In the genomic region with DNA sequence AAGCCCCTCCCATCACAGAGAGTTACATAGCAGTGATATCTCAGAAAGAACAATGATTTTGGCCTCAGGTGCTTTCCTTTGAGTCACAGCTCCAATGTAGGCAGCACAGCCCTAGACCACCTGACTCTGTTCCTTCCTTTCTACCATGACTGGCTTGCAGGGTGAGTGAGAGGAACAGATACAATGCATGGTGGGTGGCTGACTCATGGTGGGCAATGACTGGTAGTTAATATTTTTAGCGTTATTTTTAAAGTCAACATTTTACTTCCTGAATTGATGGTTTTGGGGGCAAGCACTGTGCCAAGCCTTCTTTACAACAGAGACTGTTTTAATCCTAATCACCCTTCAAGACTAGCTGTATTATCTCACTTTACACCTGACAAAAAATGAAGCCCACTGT, we compare ENCODE assay signal across 1 cellular context.
TF ChIP-seq lines count a peak whose summit lies in the region.

No MANE protein-coding gene starts in this region.

TF ChIP-seq in GM12878, 131 proteins besides CTCF, POLR2A, EP300 and RAD21 (continued from another document):
- TF ChIP-seq, protein P1, sequence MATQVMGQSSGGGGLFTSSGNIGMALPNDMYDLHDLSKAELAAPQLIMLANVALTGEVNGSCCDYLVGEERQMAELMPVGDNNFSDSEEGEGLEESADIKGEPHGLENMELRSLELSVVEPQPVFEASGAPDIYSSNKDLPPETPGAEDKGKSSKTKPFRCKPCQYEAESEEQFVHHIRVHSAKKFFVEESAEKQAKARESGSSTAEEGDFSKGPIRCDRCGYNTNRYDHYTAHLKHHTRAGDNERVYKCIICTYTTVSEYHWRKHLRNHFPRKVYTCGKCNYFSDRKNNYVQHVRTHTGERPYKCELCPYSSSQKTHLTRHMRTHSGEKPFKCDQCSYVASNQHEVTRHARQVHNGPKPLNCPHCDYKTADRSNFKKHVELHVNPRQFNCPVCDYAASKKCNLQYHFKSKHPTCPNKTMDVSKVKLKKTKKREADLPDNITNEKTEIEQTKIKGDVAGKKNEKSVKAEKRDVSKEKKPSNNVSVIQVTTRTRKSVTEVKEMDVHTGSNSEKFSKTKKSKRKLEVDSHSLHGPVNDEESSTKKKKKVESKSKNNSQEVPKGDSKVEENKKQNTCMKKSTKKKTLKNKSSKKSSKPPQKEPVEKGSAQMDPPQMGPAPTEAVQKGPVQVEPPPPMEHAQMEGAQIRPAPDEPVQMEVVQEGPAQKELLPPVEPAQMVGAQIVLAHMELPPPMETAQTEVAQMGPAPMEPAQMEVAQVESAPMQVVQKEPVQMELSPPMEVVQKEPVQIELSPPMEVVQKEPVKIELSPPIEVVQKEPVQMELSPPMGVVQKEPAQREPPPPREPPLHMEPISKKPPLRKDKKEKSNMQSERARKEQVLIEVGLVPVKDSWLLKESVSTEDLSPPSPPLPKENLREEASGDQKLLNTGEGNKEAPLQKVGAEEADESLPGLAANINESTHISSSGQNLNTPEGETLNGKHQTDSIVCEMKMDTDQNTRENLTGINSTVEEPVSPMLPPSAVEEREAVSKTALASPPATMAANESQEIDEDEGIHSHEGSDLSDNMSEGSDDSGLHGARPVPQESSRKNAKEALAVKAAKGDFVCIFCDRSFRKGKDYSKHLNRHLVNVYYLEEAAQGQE (IDR thresholded peaks at IDR 0.05; ENCODE audit: low read depth, low read length): no peak
- no peak for TF ChIP-seq SIX5 (IDR thresholded peaks at IDR 0.05; ENCODE audit: low read depth, low read length, severe bottlenecking)
- no peak; the same call in 1 of the 2 replicates for TF ChIP-seq YY1 (IDR thresholded peaks at IDR 0.05; ENCODE audit: low read depth, low read length)
- TF ChIP-seq, protein P2, sequence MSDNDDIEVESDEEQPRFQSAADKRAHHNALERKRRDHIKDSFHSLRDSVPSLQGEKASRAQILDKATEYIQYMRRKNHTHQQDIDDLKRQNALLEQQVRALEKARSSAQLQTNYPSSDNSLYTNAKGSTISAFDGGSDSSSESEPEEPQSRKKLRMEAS (IDR thresholded peaks at IDR 0.05; ENCODE audit: low read depth, low read length): no peak
- TF ChIP-seq, protein P3, sequence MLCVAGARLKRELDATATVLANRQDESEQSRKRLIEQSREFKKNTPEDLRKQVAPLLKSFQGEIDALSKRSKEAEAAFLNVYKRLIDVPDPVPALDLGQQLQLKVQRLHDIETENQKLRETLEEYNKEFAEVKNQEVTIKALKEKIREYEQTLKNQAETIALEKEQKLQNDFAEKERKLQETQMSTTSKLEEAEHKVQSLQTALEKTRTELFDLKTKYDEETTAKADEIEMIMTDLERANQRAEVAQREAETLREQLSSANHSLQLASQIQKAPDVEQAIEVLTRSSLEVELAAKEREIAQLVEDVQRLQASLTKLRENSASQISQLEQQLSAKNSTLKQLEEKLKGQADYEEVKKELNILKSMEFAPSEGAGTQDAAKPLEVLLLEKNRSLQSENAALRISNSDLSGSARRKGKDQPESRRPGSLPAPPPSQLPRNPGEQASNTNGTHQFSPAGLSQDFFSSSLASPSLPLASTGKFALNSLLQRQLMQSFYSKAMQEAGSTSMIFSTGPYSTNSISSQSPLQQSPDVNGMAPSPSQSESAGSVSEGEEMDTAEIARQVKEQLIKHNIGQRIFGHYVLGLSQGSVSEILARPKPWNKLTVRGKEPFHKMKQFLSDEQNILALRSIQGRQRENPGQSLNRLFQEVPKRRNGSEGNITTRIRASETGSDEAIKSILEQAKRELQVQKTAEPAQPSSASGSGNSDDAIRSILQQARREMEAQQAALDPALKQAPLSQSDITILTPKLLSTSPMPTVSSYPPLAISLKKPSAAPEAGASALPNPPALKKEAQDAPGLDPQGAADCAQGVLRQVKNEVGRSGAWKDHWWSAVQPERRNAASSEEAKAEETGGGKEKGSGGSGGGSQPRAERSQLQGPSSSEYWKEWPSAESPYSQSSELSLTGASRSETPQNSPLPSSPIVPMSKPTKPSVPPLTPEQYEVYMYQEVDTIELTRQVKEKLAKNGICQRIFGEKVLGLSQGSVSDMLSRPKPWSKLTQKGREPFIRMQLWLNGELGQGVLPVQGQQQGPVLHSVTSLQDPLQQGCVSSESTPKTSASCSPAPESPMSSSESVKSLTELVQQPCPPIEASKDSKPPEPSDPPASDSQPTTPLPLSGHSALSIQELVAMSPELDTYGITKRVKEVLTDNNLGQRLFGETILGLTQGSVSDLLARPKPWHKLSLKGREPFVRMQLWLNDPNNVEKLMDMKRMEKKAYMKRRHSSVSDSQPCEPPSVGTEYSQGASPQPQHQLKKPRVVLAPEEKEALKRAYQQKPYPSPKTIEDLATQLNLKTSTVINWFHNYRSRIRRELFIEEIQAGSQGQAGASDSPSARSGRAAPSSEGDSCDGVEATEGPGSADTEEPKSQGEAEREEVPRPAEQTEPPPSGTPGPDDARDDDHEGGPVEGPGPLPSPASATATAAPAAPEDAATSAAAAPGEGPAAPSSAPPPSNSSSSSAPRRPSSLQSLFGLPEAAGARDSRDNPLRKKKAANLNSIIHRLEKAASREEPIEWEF (IDR thresholded peaks at IDR 0.05; ENCODE audit: insufficient replicate concordance, low read depth, low read length): no peak
- peak; percentile 38; the same call in 1 of the 2 replicates for TF ChIP-seq NBN (IDR thresholded peaks at IDR 0.05)
- TF ChIP-seq, protein P4, sequence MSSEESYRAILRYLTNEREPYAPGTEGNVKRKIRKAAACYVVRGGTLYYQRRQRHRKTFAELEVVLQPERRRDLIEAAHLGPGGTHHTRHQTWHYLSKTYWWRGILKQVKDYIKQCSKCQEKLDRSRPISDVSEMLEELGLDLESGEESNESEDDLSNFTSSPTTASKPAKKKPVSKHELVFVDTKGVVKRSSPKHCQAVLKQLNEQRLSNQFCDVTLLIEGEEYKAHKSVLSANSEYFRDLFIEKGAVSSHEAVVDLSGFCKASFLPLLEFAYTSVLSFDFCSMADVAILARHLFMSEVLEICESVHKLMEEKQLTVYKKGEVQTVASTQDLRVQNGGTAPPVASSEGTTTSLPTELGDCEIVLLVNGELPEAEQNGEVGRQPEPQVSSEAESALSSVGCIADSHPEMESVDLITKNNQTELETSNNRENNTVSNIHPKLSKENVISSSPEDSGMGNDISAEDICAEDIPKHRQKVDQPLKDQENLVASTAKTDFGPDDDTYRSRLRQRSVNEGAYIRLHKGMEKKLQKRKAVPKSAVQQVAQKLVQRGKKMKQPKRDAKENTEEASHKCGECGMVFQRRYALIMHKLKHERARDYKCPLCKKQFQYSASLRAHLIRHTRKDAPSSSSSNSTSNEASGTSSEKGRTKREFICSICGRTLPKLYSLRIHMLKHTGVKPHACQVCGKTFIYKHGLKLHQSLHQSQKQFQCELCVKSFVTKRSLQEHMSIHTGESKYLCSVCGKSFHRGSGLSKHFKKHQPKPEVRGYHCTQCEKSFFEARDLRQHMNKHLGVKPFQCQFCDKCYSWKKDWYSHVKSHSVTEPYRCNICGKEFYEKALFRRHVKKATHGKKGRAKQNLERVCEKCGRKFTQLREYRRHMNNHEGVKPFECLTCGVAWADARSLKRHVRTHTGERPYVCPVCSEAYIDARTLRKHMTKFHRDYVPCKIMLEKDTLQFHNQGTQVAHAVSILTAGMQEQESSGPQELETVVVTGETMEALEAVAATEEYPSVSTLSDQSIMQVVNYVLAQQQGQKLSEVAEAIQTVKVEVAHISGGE (CRISPR knock-in tag; IDR thresholded peaks at IDR 0.05): no peak
- TF ChIP-seq FOXK2 (IDR thresholded peaks at IDR 0.05): no peak
- TF ChIP-seq, protein P5, sequence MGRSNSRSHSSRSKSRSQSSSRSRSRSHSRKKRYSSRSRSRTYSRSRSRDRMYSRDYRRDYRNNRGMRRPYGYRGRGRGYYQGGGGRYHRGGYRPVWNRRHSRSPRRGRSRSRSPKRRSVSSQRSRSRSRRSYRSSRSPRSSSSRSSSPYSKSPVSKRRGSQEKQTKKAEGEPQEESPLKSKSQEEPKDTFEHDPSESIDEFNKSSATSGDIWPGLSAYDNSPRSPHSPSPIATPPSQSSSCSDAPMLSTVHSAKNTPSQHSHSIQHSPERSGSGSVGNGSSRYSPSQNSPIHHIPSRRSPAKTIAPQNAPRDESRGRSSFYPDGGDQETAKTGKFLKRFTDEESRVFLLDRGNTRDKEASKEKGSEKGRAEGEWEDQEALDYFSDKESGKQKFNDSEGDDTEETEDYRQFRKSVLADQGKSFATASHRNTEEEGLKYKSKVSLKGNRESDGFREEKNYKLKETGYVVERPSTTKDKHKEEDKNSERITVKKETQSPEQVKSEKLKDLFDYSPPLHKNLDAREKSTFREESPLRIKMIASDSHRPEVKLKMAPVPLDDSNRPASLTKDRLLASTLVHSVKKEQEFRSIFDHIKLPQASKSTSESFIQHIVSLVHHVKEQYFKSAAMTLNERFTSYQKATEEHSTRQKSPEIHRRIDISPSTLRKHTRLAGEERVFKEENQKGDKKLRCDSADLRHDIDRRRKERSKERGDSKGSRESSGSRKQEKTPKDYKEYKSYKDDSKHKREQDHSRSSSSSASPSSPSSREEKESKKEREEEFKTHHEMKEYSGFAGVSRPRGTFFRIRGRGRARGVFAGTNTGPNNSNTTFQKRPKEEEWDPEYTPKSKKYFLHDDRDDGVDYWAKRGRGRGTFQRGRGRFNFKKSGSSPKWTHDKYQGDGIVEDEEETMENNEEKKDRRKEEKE (IDR thresholded peaks at IDR 0.05): no peak
- no peak for TF ChIP-seq SUZ12 (IDR thresholded peaks at IDR 0.05; ENCODE audit: unreplicated experiment)
- no peak for TF ChIP-seq KDM1A (IDR thresholded peaks at IDR 0.05; ENCODE audit: borderline replicate concordance)
- TF ChIP-seq ZNF24 (IDR thresholded peaks at IDR 0.05): no peak
- no peak for TF ChIP-seq TARDBP (IDR thresholded peaks at IDR 0.05; ENCODE audit: borderline replicate concordance)
- peak; percentile 44; the same call in 1 of the 2 replicates for TF ChIP-seq BCL11A (IDR thresholded peaks at IDR 0.05; ENCODE audit: low read depth, low read length)
- peak; percentile 46 for TF ChIP-seq MEF2B (IDR thresholded peaks at IDR 0.05; ENCODE audit: partially characterized antibody, poor library complexity, severe bottlenecking)
- no peak for TF ChIP-seq SP1 (IDR thresholded peaks at IDR 0.05; ENCODE audit: low read depth, low read length)
- TF ChIP-seq, protein P6, sequence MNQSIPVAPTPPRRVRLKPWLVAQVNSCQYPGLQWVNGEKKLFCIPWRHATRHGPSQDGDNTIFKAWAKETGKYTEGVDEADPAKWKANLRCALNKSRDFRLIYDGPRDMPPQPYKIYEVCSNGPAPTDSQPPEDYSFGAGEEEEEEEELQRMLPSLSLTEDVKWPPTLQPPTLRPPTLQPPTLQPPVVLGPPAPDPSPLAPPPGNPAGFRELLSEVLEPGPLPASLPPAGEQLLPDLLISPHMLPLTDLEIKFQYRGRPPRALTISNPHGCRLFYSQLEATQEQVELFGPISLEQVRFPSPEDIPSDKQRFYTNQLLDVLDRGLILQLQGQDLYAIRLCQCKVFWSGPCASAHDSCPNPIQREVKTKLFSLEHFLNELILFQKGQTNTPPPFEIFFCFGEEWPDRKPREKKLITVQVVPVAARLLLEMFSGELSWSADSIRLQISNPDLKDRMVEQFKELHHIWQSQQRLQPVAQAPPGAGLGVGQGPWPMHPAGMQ (IDR thresholded peaks at IDR 0.05; ENCODE audit: borderline replicate concordance): no peak
- no peak for TF ChIP-seq ZNF384 (IDR thresholded peaks at IDR 0.05; ENCODE audit: borderline replicate concordance, low read depth, low read length)
- TF ChIP-seq, protein P7, sequence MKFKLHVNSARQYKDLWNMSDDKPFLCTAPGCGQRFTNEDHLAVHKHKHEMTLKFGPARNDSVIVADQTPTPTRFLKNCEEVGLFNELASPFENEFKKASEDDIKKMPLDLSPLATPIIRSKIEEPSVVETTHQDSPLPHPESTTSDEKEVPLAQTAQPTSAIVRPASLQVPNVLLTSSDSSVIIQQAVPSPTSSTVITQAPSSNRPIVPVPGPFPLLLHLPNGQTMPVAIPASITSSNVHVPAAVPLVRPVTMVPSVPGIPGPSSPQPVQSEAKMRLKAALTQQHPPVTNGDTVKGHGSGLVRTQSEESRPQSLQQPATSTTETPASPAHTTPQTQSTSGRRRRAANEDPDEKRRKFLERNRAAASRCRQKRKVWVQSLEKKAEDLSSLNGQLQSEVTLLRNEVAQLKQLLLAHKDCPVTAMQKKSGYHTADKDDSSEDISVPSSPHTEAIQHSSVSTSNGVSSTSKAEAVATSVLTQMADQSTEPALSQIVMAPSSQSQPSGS (IDR thresholded peaks at IDR 0.05; ENCODE audit: low read length): no peak
- TF ChIP-seq, protein P8, sequence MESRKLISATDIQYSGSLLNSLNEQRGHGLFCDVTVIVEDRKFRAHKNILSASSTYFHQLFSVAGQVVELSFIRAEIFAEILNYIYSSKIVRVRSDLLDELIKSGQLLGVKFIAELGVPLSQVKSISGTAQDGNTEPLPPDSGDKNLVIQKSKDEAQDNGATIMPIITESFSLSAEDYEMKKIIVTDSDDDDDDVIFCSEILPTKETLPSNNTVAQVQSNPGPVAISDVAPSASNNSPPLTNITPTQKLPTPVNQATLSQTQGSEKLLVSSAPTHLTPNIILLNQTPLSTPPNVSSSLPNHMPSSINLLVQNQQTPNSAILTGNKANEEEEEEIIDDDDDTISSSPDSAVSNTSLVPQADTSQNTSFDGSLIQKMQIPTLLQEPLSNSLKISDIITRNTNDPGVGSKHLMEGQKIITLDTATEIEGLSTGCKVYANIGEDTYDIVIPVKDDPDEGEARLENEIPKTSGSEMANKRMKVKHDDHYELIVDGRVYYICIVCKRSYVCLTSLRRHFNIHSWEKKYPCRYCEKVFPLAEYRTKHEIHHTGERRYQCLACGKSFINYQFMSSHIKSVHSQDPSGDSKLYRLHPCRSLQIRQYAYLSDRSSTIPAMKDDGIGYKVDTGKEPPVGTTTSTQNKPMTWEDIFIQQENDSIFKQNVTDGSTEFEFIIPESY (IDR thresholded peaks at IDR 0.05): no peak
- no peak for TF ChIP-seq WRNIP1 (IDR thresholded peaks at IDR 0.05; ENCODE audit: borderline replicate concordance, low read depth, low read length)
- TF ChIP-seq MEF2A (IDR thresholded peaks at IDR 0.05; ENCODE audit: insufficient read depth, low read depth, low read length): 0 out of 2 replicates have a peak, but pooled peaks have one; percentile 18
- TF ChIP-seq NR2C2 (IDR thresholded peaks at IDR 0.05; ENCODE audit: borderline replicate concordance, control insufficient read depth, insufficient read length, low read depth): no peak
- no peak for TF ChIP-seq MYC (IDR thresholded peaks at IDR 0.05; ENCODE audit: insufficient read depth, insufficient read length, insufficient replicate concordance, low read length, severe bottlenecking)
- TF ChIP-seq EED (IDR thresholded peaks at IDR 0.05; ENCODE audit: low read depth): no peak
